26 cellular contexts compared by ENCODE assay signal in genomic region chr14:24909523-24910302, GRCh38.
"Had no signal": no experiment of that assay in that cellular context is flagged by ENCODE, and none has a peak within 500 bp of the region (broad histone marks: within the 10 kb centered on the region; RNA-seq: fewer than 3 reads in every experiment).

No MANE protein-coding gene starts in this region.

- H3K27ac ChIP-seq: gastroesophageal sphincter, spleen, testis had no signal

- H3K9me3 Mint-ChIP-seq: activated naive CD4-positive, alpha-beta T cell treated with anti-CD3 and anti-CD28 coated beads, Interleukin-2, amount 50 U/mL, for 72 hours; activated T-cell treated with anti-CD3 and anti-CD28 coated beads, Interleukin-2, amount 50 U/mL, for 72 hours; natural killer cell treated with Interleukin-12 subunit alpha and Interleukin-12 subunit beta and Interleukin-15 and Interleukin-18, amount 100 ng/mL, for 72 hours had no signal

- FAIRE-seq: colon, endothelial cell of umbilical vein, keratinocyte, urothelium cell line had no signal

- H3K27ac Mint-ChIP-seq: activated naive CD4-positive, alpha-beta T cell treated with anti-CD3 and anti-CD28 coated beads, Interleukin-2, amount 50 U/mL, for 72 hours; activated T-cell treated with anti-CD3 and anti-CD28 coated beads, Interleukin-2, amount 50 U/mL, for 72 hours; natural killer cell treated with Interleukin-12 subunit alpha and Interleukin-12 subunit beta and Interleukin-15 and Interleukin-18, amount 100 ng/mL, for 72 hours; T-helper 17 cell had no signal

- H3K36me3 Mint-ChIP-seq: activated naive CD4-positive, alpha-beta T cell treated with anti-CD3 and anti-CD28 coated beads, Interleukin-2, amount 50 U/mL, for 72 hours; natural killer cell treated with Interleukin-12 subunit alpha and Interleukin-12 subunit beta and Interleukin-15 and Interleukin-18, amount 100 ng/mL, for 72 hours had no signal

- H3K27me3 ChIP-seq: dorsolateral prefrontal cortex, gastroesophageal sphincter, spleen, testis had no signal

- H3K36me3 ChIP-seq: gastroesophageal sphincter, spleen had no signal

- H3K4me1 ChIP-seq: testis had no signal

- H3K4me1 Mint-ChIP-seq: T-helper 17 cell had no signal

- ATAC-seq: activated naive CD4-positive, alpha-beta T cell treated with anti-CD3 and anti-CD28 coated beads, Interleukin-2, amount 50 U/mL, for 72 hours; activated T-cell treated with anti-CD3 and anti-CD28 coated beads, Interleukin-2, amount 50 U/mL, for 72 hours; gastroesophageal sphincter; natural killer cell treated with Interleukin-12 subunit alpha and Interleukin-12 subunit beta and Interleukin-15 and Interleukin-18, amount 100 ng/mL, for 72 hours; stimulated activated naive CD8-positive, alpha-beta T cell treated with anti-CD3 and anti-CD28 coated beads, Interleukin-15, Interleukin-2, amounts not matched to agents 100 U/mL and 50 U/mL, for 24 hours; T-helper 17 cell had no signal

- H3K9me3 ChIP-seq: gastroesophageal sphincter, spleen, testis had no signal

- H3K4me3 ChIP-seq: dorsolateral prefrontal cortex, gastroesophageal sphincter, lung, spleen, testis had no signal

- H3K4me3 Mint-ChIP-seq: activated T-cell treated with anti-CD3 and anti-CD28 coated beads, Interleukin-2, amount 50 U/mL, for 72 hours; natural killer cell treated with Interleukin-12 subunit alpha and Interleukin-12 subunit beta and Interleukin-15 and Interleukin-18, amount 100 ng/mL, for 72 hours; T-helper 17 cell had no signal

- DNase-seq: activated CD4-positive, alpha-beta T cell treated with anti-CD3 and anti-CD28 coated beads for 4 hours; activated CD4-positive, alpha-beta T cell treated with anti-CD3 and anti-CD28 coated beads, Interleukin-2, amount 50 U/mL, for 4 hours; activated CD4-positive, CD25-positive, alpha-beta regulatory T cell; activated naive CD4-positive, alpha-beta T cell; activated T-cell treated with anti-CD3 and anti-CD28 coated beads for 4 hours; activated T-cell treated with anti-CD3 and anti-CD28 coated beads, Interleukin-2, amount 50 U/mL, for 72 hours; anterior cingulate cortex; dorsolateral prefrontal cortex; effector memory CD4-positive, alpha-beta T cell; hippocampal formation; mesendoderm; spleen; stimulated activated CD4-positive, alpha-beta T cell treated with anti-CD3 and anti-CD28 coated beads, Interleukin-2, amount 100 ng/mL, for 48 hours; stimulated activated naive CD8-positive, alpha-beta T cell treated with anti-CD3 and anti-CD28 coated beads, Interleukin-15, Interleukin-2, amounts not matched to agents 100 U/mL and 50 U/mL, for 24 hours; T-helper 17 cell; T1000; testis; trophoblast cell had no signal
